Comparison of ENCODE assay signal across 8 cellular contexts in the genomic region with DNA sequence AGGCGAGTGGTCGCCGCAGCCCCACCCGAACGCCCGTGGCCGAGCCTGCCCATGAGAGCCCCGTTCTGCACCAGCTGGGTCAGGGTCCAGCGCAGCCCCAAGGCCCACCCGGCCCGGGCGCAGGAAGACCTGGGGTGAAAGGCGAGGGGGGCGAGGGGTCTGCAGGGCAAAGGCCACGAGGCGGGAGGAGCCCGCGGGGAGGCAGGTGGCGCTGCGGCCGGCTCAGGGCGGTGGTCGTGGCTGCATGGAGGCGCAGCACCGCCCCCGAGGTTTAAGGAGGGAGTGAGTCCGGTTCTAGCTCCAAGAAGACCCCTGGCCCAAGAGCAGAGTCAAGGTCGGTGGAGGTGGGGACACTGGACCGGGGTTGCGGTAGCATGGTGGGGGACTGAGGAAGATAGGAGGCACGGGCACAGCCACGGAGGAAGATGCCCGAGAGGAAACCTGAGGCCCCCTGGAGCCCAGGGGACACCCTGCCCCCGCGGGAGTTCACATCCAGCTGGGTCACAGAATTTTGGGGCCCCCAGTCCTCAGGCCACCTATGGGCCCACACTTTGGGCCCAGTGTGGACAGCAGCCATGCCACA. TPM values are rescaled to one million over a fixed set of nuclear protein-coding genes. Genes with fewer than 3 reads are reported as not detected.
DNase-seq lines count a peak whose midpoint lies in the region; ATAC-seq and TF ChIP-seq lines count a peak whose summit lies in the region.

No MANE protein-coding gene starts in this region.

- POLR2A ChIA-PET in WTC11 (lab: Charles Lee): interaction anchor here (0.6 to 1.9 kb wide), 2 partner anchors 16 to 20 kb away, joined by 3 to 7 read pairs; no protein-coding TSS in a partner anchor

- H3K4me1 ChIP-seq in GM23338 (ENCODE audit: insufficient read depth) (no peaks in the 10 kb centered on the region), right cardiac atrium (ENCODE audit: control insufficient read depth, insufficient read depth, low read length) (peaks cover 5% of the 10 kb centered on the region), spleen (peaks cover 20 to 58% (median 52%) of the 10 kb centered on the region in 6 donors)

- no peaks in the 10 kb centered on the region for H3K79me2 ChIP-seq in GM23338 (replicated peaks; ENCODE audit: insufficient read depth)

- H3K36me3 Mint-ChIP-seq in GM23338 (ENCODE audit: low read depth) (peaks cover 8% of the 10 kb centered on the region; the same call in 2 of the 3 replicates), WTC11 (no peaks in the 10 kb centered on the region)

- peaks cover 6% of the 10 kb centered on the region; the same call in 1 of the 2 replicates for H3F3A ChIP-seq in GM23338 (replicated peaks; ENCODE audit: low read depth)

- ATAC-seq in GM23338 (peak; percentile 17), WTC11 (peak; percentile 7), right cardiac atrium (peak in 1 of 2 donors; percentile 0), HG03135 (IDR thresholded peaks at IDR 0.05; ENCODE audit: unreplicated experiment) (no peak)

- H3K27ac ChIP-seq in GM23338 (ENCODE audit: low read depth): no peak overlapping the region
- H3K27ac ChIP-seq in right cardiac atrium (ENCODE audit: low read length): no peak overlapping the region
- H3K27ac ChIP-seq in spleen: peak overlapping the region; percentile 72 to 86 (median 75)

- H3K4me3 ChIP-seq in GM23338 (peak overlapping the region; percentile 86), right cardiac atrium (ENCODE audit: low read length) (peak overlapping the region; percentile 53), spleen (peak overlapping the region; percentile 67 to 85 (median 80))

- peak overlapping the region; percentile 72; the same call in 1 of the 2 replicates for H2AFZ ChIP-seq in GM23338

- H3K9me3 Mint-ChIP-seq in GM23338: no peaks in the 10 kb centered on the region
- no peaks in the 10 kb centered on the region for H3K9me3 Mint-ChIP-seq in WTC11

- H3K27me3 ChIP-seq in GM23338 (ENCODE audit: insufficient read depth): no peaks in the 10 kb centered on the region
- no peaks in the 10 kb centered on the region for H3K27me3 ChIP-seq in right cardiac atrium (ENCODE audit: control insufficient read depth, insufficient read depth)
- no peaks in the 10 kb centered on the region for H3K27me3 ChIP-seq in spleen (replicated peaks in 1 of 7)

- H3K36me3 ChIP-seq in GM23338 (ENCODE audit: insufficient read depth) (no peaks in the 10 kb centered on the region), spleen (peaks cover 0 to 33% (median 9%) of the 10 kb centered on the region in 6 donors)

- peaks cover 3% of the 10 kb centered on the region; the same call in 1 of the 2 replicates for H4K20me1 ChIP-seq in GM23338 (replicated peaks; ENCODE audit: insufficient read depth)

- H3K4me1 Mint-ChIP-seq in GM23338 (peaks cover 10% of the 10 kb centered on the region), WTC11 (peaks cover 4% of the 10 kb centered on the region; the same call in 1 of the 2 replicates)

- DNase-seq in GM23338 (ENCODE audit: low spot score): peak; percentile 49
- no peak for DNase-seq in WTC11 (ENCODE audit: low spot score)
- no peak for DNase-seq in right cardiac atrium
- no peak for DNase-seq in spleen
- no peak for DNase-seq in RKO (ENCODE audit: low spot score)
- DNase-seq in DMS114 treated with DMSO at 0.1 percent for 48 hours (lab: John Stamatoyannopoulos, UW; ENCODE audit: unreplicated experiment): no peak
- DNase-seq in NCI-H187 (lab: John Stamatoyannopoulos, UW): no peak

- WGBS in right cardiac atrium: 11% methylated on average over 35 of the region's 35 CpGs
- WGBS in spleen, 5 donors: 4 to 12% (median 6%) methylated on average over 16 to 35 of the region's 35 CpGs

- H3K4me3 Mint-ChIP-seq in GM23338 (peak overlapping the region; percentile 64), WTC11 (peak overlapping the region; percentile 62)

- intact Hi-C loops in right cardiac atrium (cut with DNase I) (loop anchor here in 2 of 4 donors (5.0 kb wide), 1 partner anchor 91 kb away; a partner anchor contains a TSS), spleen (cut with DNase I; ENCODE audit: low total_unique reads) (loop anchor here (5.0 kb wide), 1 partner anchor 91 kb away; a partner anchor contains a TSS)

- CTCF ChIA-PET in WTC11 (lab: Charles Lee): interaction anchor here (0.7 to 3.4 kb wide), 21 partner anchors 9 to 369 kb away, joined by 3 to 22 read pairs (median 5); a partner anchor contains a TSS

- no peak for TF ChIP-seq POLR2A in spleen (IDR thresholded peaks at IDR 0.05)

- H3K9me3 ChIP-seq in right cardiac atrium (ENCODE audit: control insufficient read depth, low read length) (no peaks in the 10 kb centered on the region), spleen (no peaks in the 10 kb centered on the region)

- H3K27ac Mint-ChIP-seq in GM23338 (no peak overlapping the region), WTC11 (no peak overlapping the region)

- peak overlapping the region; percentile 96 for H3K4me2 ChIP-seq in GM23338

- H3K27me3 Mint-ChIP-seq in GM23338 (ENCODE audit: insufficient read depth, low read depth, poor library complexity) (peaks cover 8% of the 10 kb centered on the region), WTC11 (ENCODE audit: low read depth) (no peaks in the 10 kb centered on the region; the same call in 1 of the 2 replicates)

- H3K9me2 ChIP-seq in GM23338 (ENCODE audit: insufficient read depth): no peaks in the 10 kb centered on the region

- peak in 1 of 2 experiments; percentile 42; a peak in 2 of 4 replicates for TF ChIP-seq CTCF in GM23338 (conservative IDR thresholded peaks at IDR 0.05; ENCODE audit: low read depth in 2 of 2)
- TF ChIP-seq CTCF in WTC11 (IDR thresholded peaks at IDR 0.05): no peak
- TF ChIP-seq CTCF in spleen (IDR thresholded peaks at IDR 0.05 in 8 of 11, conservative IDR thresholded peaks at IDR 0.05 in 3 of 11): peak in 1 of 11 experiments; percentile 1

TF ChIP-seq in WTC11, 78 proteins besides CTCF, POLR2A, EP300 and RAD21 (continues in another document):
- TF ChIP-seq, protein P1, sequence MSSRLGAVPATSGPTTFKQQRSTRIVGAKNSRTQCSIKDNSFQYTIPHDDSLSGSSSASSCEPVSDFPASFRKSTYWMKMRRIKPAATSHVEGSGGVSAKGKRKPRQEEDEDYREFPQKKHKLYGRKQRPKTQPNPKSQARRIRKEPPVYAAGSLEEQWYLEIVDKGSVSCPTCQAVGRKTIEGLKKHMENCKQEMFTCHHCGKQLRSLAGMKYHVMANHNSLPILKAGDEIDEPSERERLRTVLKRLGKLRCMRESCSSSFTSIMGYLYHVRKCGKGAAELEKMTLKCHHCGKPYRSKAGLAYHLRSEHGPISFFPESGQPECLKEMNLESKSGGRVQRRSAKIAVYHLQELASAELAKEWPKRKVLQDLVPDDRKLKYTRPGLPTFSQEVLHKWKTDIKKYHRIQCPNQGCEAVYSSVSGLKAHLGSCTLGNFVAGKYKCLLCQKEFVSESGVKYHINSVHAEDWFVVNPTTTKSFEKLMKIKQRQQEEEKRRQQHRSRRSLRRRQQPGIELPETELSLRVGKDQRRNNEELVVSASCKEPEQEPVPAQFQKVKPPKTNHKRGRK (CRISPR knock-in tag; IDR thresholded peaks at IDR 0.05; ENCODE audit: borderline replicate concordance): no peak
- 0 out of 2 replicates have a peak, but pooled peaks have one; percentile 58 for TF ChIP-seq MYBL2 (CRISPR knock-in tag; IDR thresholded peaks at IDR 0.05)
- no peak for TF ChIP-seq GRHL2 (CRISPR knock-in tag; IDR thresholded peaks at IDR 0.05; ENCODE audit: insufficient replicate concordance, severe bottlenecking)
- TF ChIP-seq NFE2L1 (CRISPR knock-in tag; IDR thresholded peaks at IDR 0.05): 0 out of 2 replicates have a peak, but pooled peaks have one; percentile 49

RNA-seq across cellular contexts. Expression of a gene that starts 0.5 kb away (rescaled TPM):
- total RNA-seq in GM23338 (2014; rRNA removed; shearing (Covaris generic)): 32.4 and 41.9 TPM in 2 replicates
- 4.1 and 5.1 TPM in 2 replicates for polyA plus RNA-seq in GM23338 (2016; fragmentation: Nextera tagmentation; extraction: Ambion mirVana)
- total RNA-seq in WTC11 (2021): 31.9 to 40.9 TPM (median 38.2 TPM) in 3 replicates
- 10 to 100 TPM in 2 of 4 donors, 1 to 10 TPM in 2; 8.7 to 13.5 (median 11.6) TPM for total RNA-seq in right cardiac atrium
- polyA plus RNA-seq in right cardiac atrium: 11.6 TPM
- 100 to 1,000 TPM in 1 of 7 donors, 10 to 100 TPM in 6; 63.6 to 108 (median 70.2) TPM for total RNA-seq in spleen
- 10 to 100 TPM; 25.0 to 69.9 (median 44.7) TPM for polyA plus RNA-seq in spleen

RNA-seq across cellular contexts. Expression of a gene that starts 6.7 kb away (rescaled TPM):
- total RNA-seq in GM23338 (2014; rRNA removed; shearing (Covaris generic)): 32.7 and 47.1 TPM in 2 replicates
- 18.6 TPM in 2 replicates for polyA plus RNA-seq in GM23338 (2016; fragmentation: Nextera tagmentation; extraction: Ambion mirVana)
- 36.3 to 45.4 TPM (median 40.8 TPM) in 3 replicates for total RNA-seq in WTC11 (2021)
- 10 to 100 TPM; 20.6 to 22.8 (median 22.6) TPM for total RNA-seq in right cardiac atrium
- polyA plus RNA-seq in right cardiac atrium: 20.4 TPM
- total RNA-seq in spleen: 10 to 100 TPM; 65.2 to 98.0 (median 69.4) TPM
- 10 to 100 TPM; 36.0 to 70.7 (median 69.2) TPM for polyA plus RNA-seq in spleen

RNA-seq across cellular contexts. Expression of a gene that starts 9.9 kb away (rescaled TPM):
- 20.4 and 26.1 TPM in 2 replicates for total RNA-seq in GM23338 (2014; rRNA removed; shearing (Covaris generic))
- polyA plus RNA-seq in GM23338 (2016; fragmentation: Nextera tagmentation; extraction: Ambion mirVana) (10.4 and 15.8 TPM in 2 replicates), right cardiac atrium (15.2 TPM), spleen (10 to 100 TPM in 1 of 3 donors, 1 to 10 TPM in 2; 6.9 to 11.0 (median 9.0) TPM)
- total RNA-seq in WTC11 (2021) (26.9 to 31.0 TPM (median 28.8 TPM) in 3 replicates), right cardiac atrium (10 to 100 TPM; 10.5 to 14.8 (median 11.2) TPM), spleen (10 to 100 TPM in 2 of 7 donors, 1 to 10 TPM in 5; 3.9 to 11.6 (median 6.4) TPM)

RNA-seq across cellular contexts. Expression of a gene that starts 18.6 kb away (rescaled TPM):
- total RNA-seq in GM23338 (2014; rRNA removed; shearing (Covaris generic)): 1.6 and 1.9 TPM in 2 replicates
- polyA plus RNA-seq in GM23338 (2016; fragmentation: Nextera tagmentation; extraction: Ambion mirVana) (0.34 and 0.78 TPM in 2 replicates), right cardiac atrium (8.8 TPM), spleen (10 to 100 TPM; 10.7 to 25.3 (median 21.0) TPM)
- total RNA-seq in WTC11 (2021) (1.4 to 2.3 TPM (median 1.9 TPM) in 3 replicates), right cardiac atrium (1 to 10 TPM; 6.4 to 7.9 (median 7.4) TPM), spleen (10 to 100 TPM in 3 of 7 donors, 1 to 10 TPM in 4; 5.2 to 20.7 (median 9.3) TPM)

RNA-seq across cellular contexts. Expression of a gene that starts 50.8 kb away (rescaled TPM):
- 16.9 and 21.3 TPM in 2 replicates for total RNA-seq in GM23338 (2014; rRNA removed; shearing (Covaris generic))
- polyA plus RNA-seq in GM23338 (2016; fragmentation: Nextera tagmentation; extraction: Ambion mirVana) (6.8 and 8.6 TPM in 2 replicates), right cardiac atrium (17.1 TPM), spleen (10 to 100 TPM; 26.2 to 70.8 (median 47.0) TPM)
- total RNA-seq in WTC11 (2021) (27.0 to 29.8 TPM (median 28.8 TPM) in 3 replicates), right cardiac atrium (10 to 100 TPM; 14.6 to 16.3 (median 15.3) TPM), spleen (10 to 100 TPM; 25.4 to 31.7 (median 29.3) TPM)

Comparison
In these comparisons a context has a peak if more than half of its experiments do, and no peak if none do; other contexts are left out.
1. H3K27ac ChIP-seq: peak in spleen (8 of 8); none in GM23338 (single experiment) and right cardiac atrium (single experiment).
2. Peak in every context shown above with its lines, with median percentiles within 50 percentile points of each other: H3K4me3 ChIP-seq.